Comparison of ENCODE assay signal across 8 cellular contexts in genomic region chr9:110257097-110257955, GRCh38. TPM values are rescaled to one million over a fixed set of nuclear protein-coding genes. Genes with fewer than 3 reads are reported as not detected.
A peak's percentile ranks its signal among the peaks of the same experiment; 100 is the strongest.
DNase-seq lines count a peak whose midpoint lies in the region; TF ChIP-seq lines count a peak whose summit lies in the region.

No MANE protein-coding gene starts in this region.

- H3K9ac ChIP-seq in liver (ENCODE audit: low read depth in 1 of 2, low read length in 2 of 2): peak overlapping the region; percentile 47 to 89
- H3K9ac ChIP-seq in stomach smooth muscle (ENCODE audit: low read length in 2 of 2): peak overlapping the region; percentile 82 to 83

- H3K27ac ChIP-seq in liver (ENCODE audit: low read depth in 1 of 2, low read length in 2 of 2): peak overlapping the region; percentile 92 to 96
- peak overlapping the region; percentile 73 for H3K27ac ChIP-seq in stomach smooth muscle (ENCODE audit: low read length)

- DNase-seq in EL (peak; percentile 21), H4 (ENCODE audit: low spot score) (peak; percentile 10), choroid plexus epithelial cell (ENCODE audit: low read depth) (peak; percentile 38), NCI-H1092 (lab: John Stamatoyannopoulos, UW) (no peak), NCI-H2227 (lab: John Stamatoyannopoulos, UW; ENCODE audit: unreplicated experiment) (no peak)

- TF ChIP-seq RAD21 in liver (IDR thresholded peaks at IDR 0.05): no peak

- peak overlapping the region; percentile 89 for H3K4me3 ChIP-seq in choroid plexus epithelial cell (ENCODE audit: low read depth, low read length)
- peak overlapping the region; percentile 59 to 94 (median 80) for H3K4me3 ChIP-seq in liver (ENCODE audit: low read depth in 1 of 3, low read length in 3 of 3)
- H3K4me3 ChIP-seq in stomach smooth muscle (ENCODE audit: low read length in 2 of 2): peak overlapping the region; percentile 85 to 91

- no peaks in the 10 kb centered on the region for H3K27me3 ChIP-seq in liver (ENCODE audit: control insufficient read depth in 4 of 4, insufficient read depth in 4 of 4, low read length in 3 of 4)
- H3K27me3 ChIP-seq in stomach smooth muscle (ENCODE audit: control insufficient read depth in 1 of 2, insufficient read depth in 2 of 2, low read length in 2 of 2): no peaks in the 10 kb centered on the region

- H3K36me3 ChIP-seq in liver (ENCODE audit: control insufficient read depth in 4 of 4, insufficient read depth in 3 of 4, low read depth in 1 of 4, low read length in 3 of 4): no peaks in the 10 kb centered on the region
- no peaks in the 10 kb centered on the region for H3K36me3 ChIP-seq in stomach smooth muscle (ENCODE audit: control insufficient read depth in 2 of 2, insufficient read depth in 2 of 2, low read length in 2 of 2)

- H3K9me3 ChIP-seq in liver (ENCODE audit: control insufficient read depth in 4 of 4, low read length in 3 of 4) (no peaks in the 10 kb centered on the region), stomach smooth muscle (ENCODE audit: control insufficient read depth in 2 of 2, low read length in 2 of 2) (no peaks in the 10 kb centered on the region)

- 9% methylated on average over 15 of the region's 15 CpGs for WGBS in liver

- H3K4me1 ChIP-seq in liver (ENCODE audit: control insufficient read depth in 4 of 4, insufficient read depth in 4 of 4, low read length in 3 of 4) (peaks cover 0 to 39% (median 20%) of the 10 kb centered on the region in 4 donors), stomach smooth muscle (ENCODE audit: control insufficient read depth, insufficient read depth, low read length) (peaks cover 12% of the 10 kb centered on the region)

- no peak for TF ChIP-seq CTCF in choroid plexus epithelial cell (conservative IDR thresholded peaks at IDR 0.05; ENCODE audit: low read depth, low read length)
- TF ChIP-seq CTCF in liver (IDR thresholded peaks at IDR 0.05; ENCODE audit: low read depth, low read length, missing input control): no peak

TF ChIP-seq in PFSK-1, 5 proteins besides CTCF, POLR2A, EP300 and RAD21:
- no peak for TF ChIP-seq TAF1 (IDR thresholded peaks at IDR 0.05; ENCODE audit: borderline replicate concordance, insufficient read depth, low read length)
- TF ChIP-seq SIN3A (IDR thresholded peaks at IDR 0.05; ENCODE audit: borderline replicate concordance, insufficient read depth, low read length): peak; percentile 15; the same call in 1 of the 2 replicates
- no peak for TF ChIP-seq POLR2AphosphoS5 (IDR thresholded peaks at IDR 0.05; ENCODE audit: low read depth, low read length)
- no peak for TF ChIP-seq FOXP2 (optimal IDR thresholded peaks at IDR 0.05; ENCODE audit: borderline replicate concordance, extremely low read depth, extremely low read length, insufficient read depth)
- TF ChIP-seq, protein P1, sequence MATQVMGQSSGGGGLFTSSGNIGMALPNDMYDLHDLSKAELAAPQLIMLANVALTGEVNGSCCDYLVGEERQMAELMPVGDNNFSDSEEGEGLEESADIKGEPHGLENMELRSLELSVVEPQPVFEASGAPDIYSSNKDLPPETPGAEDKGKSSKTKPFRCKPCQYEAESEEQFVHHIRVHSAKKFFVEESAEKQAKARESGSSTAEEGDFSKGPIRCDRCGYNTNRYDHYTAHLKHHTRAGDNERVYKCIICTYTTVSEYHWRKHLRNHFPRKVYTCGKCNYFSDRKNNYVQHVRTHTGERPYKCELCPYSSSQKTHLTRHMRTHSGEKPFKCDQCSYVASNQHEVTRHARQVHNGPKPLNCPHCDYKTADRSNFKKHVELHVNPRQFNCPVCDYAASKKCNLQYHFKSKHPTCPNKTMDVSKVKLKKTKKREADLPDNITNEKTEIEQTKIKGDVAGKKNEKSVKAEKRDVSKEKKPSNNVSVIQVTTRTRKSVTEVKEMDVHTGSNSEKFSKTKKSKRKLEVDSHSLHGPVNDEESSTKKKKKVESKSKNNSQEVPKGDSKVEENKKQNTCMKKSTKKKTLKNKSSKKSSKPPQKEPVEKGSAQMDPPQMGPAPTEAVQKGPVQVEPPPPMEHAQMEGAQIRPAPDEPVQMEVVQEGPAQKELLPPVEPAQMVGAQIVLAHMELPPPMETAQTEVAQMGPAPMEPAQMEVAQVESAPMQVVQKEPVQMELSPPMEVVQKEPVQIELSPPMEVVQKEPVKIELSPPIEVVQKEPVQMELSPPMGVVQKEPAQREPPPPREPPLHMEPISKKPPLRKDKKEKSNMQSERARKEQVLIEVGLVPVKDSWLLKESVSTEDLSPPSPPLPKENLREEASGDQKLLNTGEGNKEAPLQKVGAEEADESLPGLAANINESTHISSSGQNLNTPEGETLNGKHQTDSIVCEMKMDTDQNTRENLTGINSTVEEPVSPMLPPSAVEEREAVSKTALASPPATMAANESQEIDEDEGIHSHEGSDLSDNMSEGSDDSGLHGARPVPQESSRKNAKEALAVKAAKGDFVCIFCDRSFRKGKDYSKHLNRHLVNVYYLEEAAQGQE (IDR thresholded peaks at IDR 0.05; ENCODE audit: insufficient read depth in 1 of 2, low read depth in 2 of 2, low read length in 2 of 2): no peak

TF ChIP-seq in liver, 16 proteins besides CTCF, POLR2A, EP300 and RAD21:
- TF ChIP-seq NR2F2 (IDR thresholded peaks at IDR 0.05): peak; percentile 60
- no peak for TF ChIP-seq RXRA (IDR thresholded peaks at IDR 0.05)

RNA-seq across cellular contexts. Expression of gene TXN, which starts 1.0 kb away (rescaled TPM):
- total RNA-seq in H4 (2014; rRNA removed; shearing (Covaris generic)): 661 and 686 TPM in 2 replicates
- 51.3 TPM for polyA plus RNA-seq in PFSK-1 (2012; ENCODE audit: insufficient read length, low read depth)
- 100 to 1,000 TPM in 1 of 2 donors, 10 to 100 TPM in 1; 65.4 to 111 TPM for total RNA-seq in liver
- polyA plus RNA-seq in liver: 100 to 1,000 TPM; 183 to 400 TPM

RNA-seq across cellular contexts. Expression of gene C9orf152, which starts 49.4 kb away (rescaled TPM):
- not detected in 2 replicates for total RNA-seq in H4 (2014; rRNA removed; shearing (Covaris generic))
- not detected for polyA plus RNA-seq in PFSK-1 (2012; ENCODE audit: insufficient read length, low read depth)
- under 1 TPM in 1 of 2 donors, not detected in 1; 0.08 TPM for total RNA-seq in liver
- under 1 TPM; 0.20 to 0.29 TPM for polyA plus RNA-seq in liver

Comparison
In these comparisons a context has a peak if more than half of its experiments do, and no peak if none do; other contexts are left out.
1. DNase-seq: peak in EL (single experiment), H4 (single experiment) and choroid plexus epithelial cell (single experiment); none in NCI-H1092 (single experiment) and NCI-H2227 (single experiment).
2. Peak in every context shown above with its lines, with median percentiles within 50 percentile points of each other: H3K4me3 ChIP-seq.